ENCODE assay signal across 8 cellular contexts in genomic region chr1:92831762-92832536, GRCh38.
A peak's percentile ranks its signal among the peaks of the same experiment; 100 is the strongest.
DNase-seq lines count a peak whose midpoint lies in the region; ATAC-seq lines count a peak whose summit lies in the region.

Gene RPL5, plus strand, starts transcription at chr1:92832040. Its CDS starts 75 bp downstream, at chr1:92832115.

- H3K27me3 Mint-ChIP-seq in central memory CD8-positive, alpha-beta T cell, result no peaks in the 10 kb centered on the region

- no peaks in the 10 kb centered on the region for H3K9me3 Mint-ChIP-seq in central memory CD8-positive, alpha-beta T cell

- H3K27ac Mint-ChIP-seq in central memory CD8-positive, alpha-beta T cell (ENCODE audit: low read depth), result peak within 1 kb of the TSS; percentile 97

- H3K36me3 Mint-ChIP-seq in central memory CD8-positive, alpha-beta T cell (ENCODE audit: insufficient read depth), result peaks cover 56% of the 10 kb centered on the region

- peak within 1 kb of the TSS; percentile 97 for H3K4me3 Mint-ChIP-seq in central memory CD8-positive, alpha-beta T cell

- peaks cover 50% of the 10 kb centered on the region for H3K4me1 Mint-ChIP-seq in central memory CD8-positive, alpha-beta T cell

- DNase-seq in Ammon's horn (ENCODE audit: low spot score) (peak; percentile 98), NCI-H446 (lab: John Stamatoyannopoulos, UW) (peak; percentile 98 to 99), islet precursor cell (peak; percentile 98)
- DNase-seq in activated CD4-positive, CD25-positive, alpha-beta regulatory T cell treated with anti-CD3 and anti-CD28 coated beads, Interleukin-2, amount 50 U/mL, for 16 hours (ENCODE audit: low read depth, low spot score), result peak; percentile 97
- peak; percentile 96 to 97 for DNase-seq in central memory CD8-positive, alpha-beta T cell (ENCODE audit: low spot score in 2 of 2)
- DNase-seq in stimulated activated CD4-positive, alpha-beta T cell treated with anti-CD3 and anti-CD28 coated beads, Interleukin-12 subunit alpha, Interleukin-12 subunit beta, amount 100 ng/mL, for 48 hours (ENCODE audit: low read depth in 2 of 3, low spot score in 1 of 3), result peak; percentile 96 to 97 (median 96)

- peak; percentile 87 for ATAC-seq in GM19035 (IDR thresholded peaks at IDR 0.05; ENCODE audit: unreplicated experiment)
- ATAC-seq in HG03354 (IDR thresholded peaks at IDR 0.05; ENCODE audit: poor library complexity, severe bottlenecking, unreplicated experiment), result peak; percentile 91
- ATAC-seq in central memory CD8-positive, alpha-beta T cell (replicated peaks; ENCODE audit: extremely low read depth, poor library complexity, severe bottlenecking), result peak; percentile 84

Comparison
In these comparisons a context has a peak if more than half of its experiments do, and no peak if none do; other contexts are left out.
1. Peak in every context shown above with its lines: DNase-seq and ATAC-seq.